In genomic region chr16:68526143-68526781, GRCh38 we compare ENCODE assay signal across 1 cellular context.
TF ChIP-seq lines count a peak whose summit lies in the region.

No MANE protein-coding gene starts in this region.

TF ChIP-seq in IMR-90, 13 proteins besides CTCF, POLR2A, EP300 and RAD21 (continued from another document):
- TF ChIP-seq USF2 (IDR thresholded peaks at IDR 0.05; ENCODE audit: low read depth, low read length): peak; percentile 53; the same call in 1 of the 2 replicates
